27 cellular contexts compared by ENCODE assay signal in the genomic region with DNA sequence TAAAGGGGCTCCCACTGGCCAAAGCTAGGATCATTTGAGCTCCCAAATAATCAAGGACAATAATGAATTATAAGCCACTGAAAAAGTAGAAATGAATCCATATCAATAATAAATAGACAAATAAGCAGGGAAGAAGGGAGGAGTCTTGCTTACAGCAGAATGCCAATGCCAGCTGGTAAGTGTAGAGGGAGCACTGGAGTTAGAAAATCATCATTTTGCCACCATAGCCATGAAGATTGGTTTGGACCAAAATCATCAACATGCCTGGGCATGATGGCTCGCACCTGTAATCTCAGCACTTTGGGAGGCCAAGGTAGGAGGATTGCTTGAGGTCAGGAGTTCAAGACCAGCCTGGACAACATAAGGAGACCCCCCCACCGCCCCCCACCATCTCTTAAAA. TPM values are rescaled to one million over a fixed set of nuclear protein-coding genes. Genes with fewer than 3 reads are reported as not detected.
A peak's percentile ranks its signal among the peaks of the same experiment; 100 is the strongest.
DNase-seq lines count a peak whose midpoint lies in the region; ATAC-seq and TF ChIP-seq lines count a peak whose summit lies in the region.
"Had no signal": no experiment of that assay in that cellular context is flagged by ENCODE, and none has a peak within 500 bp of the region (broad histone marks: within the 10 kb centered on the region; RNA-seq: fewer than 3 reads in every experiment).

No MANE protein-coding gene starts in this region.

- in situ Hi-C loops in Panc1 (cut with HindIII; ENCODE audit: low pct_unique_long_range_greater_than_20kb, low sequenced_read_pairs), result no loop called here

- no peak overlapping the region for H3K4me2 ChIP-seq in HCT116 (ENCODE audit: low read length)
- H3K4me2 ChIP-seq: hepatocyte had no signal

- H3K79me2 ChIP-seq in HCT116 (ENCODE audit: insufficient read depth, low read length), result no peaks in the 10 kb centered on the region
- H3K79me2 ChIP-seq: hepatocyte had no signal

- H2AFZ ChIP-seq in HCT116 (ENCODE audit: low read depth, low read length, poor library complexity, severe bottlenecking), result no peak overlapping the region
- H2AFZ ChIP-seq: hepatocyte had no signal

- CTCF ChIA-PET in HCT116 (lab: Charles Lee) (no interaction called here), Panc1 (lab: Charles Lee) (interaction anchor here (0.7 kb wide), 1 partner anchor 82 kb away, joined by 3 read pairs; no protein-coding TSS in a partner anchor)

- H3K9me2 ChIP-seq in HCT116 (ENCODE audit: insufficient read depth), result no peaks in the 10 kb centered on the region

- peak; percentile 36 for TF ChIP-seq RAD21 in HCT116 (IDR thresholded peaks at IDR 0.05; ENCODE audit: low read depth)

- H3K27me3 ChIP-seq in HCT116 (ENCODE audit: insufficient read depth, low read length), result no peaks in the 10 kb centered on the region
- no peaks in the 10 kb centered on the region for H3K27me3 ChIP-seq in Panc1 (ENCODE audit: control insufficient read depth, insufficient read depth, low read length)
- H3K27me3 ChIP-seq: hepatocyte, spleen had no signal

- H3K4me3 ChIP-seq in HCT116 (replicated peaks in 1 of 2; ENCODE audit: low read depth in 1 of 2, low read length in 2 of 2), result no peak overlapping the region
- no peak overlapping the region for H3K4me3 ChIP-seq in Panc1 (ENCODE audit: low read depth in 2 of 2, low read length in 2 of 2)
- H3K4me3 ChIP-seq in epithelial cell of proximal tubule (ENCODE audit: low read depth, low read length), result no peak overlapping the region
- H3K4me3 ChIP-seq: hepatocyte, spleen had no signal

- no peaks in the 10 kb centered on the region for H3K36me3 ChIP-seq in HCT116 (ENCODE audit: control insufficient read depth in 1 of 2, insufficient read depth in 2 of 2, low read length in 2 of 2)
- H3K36me3 ChIP-seq in Panc1 (ENCODE audit: control insufficient read depth, insufficient read depth, low read length), result no peaks in the 10 kb centered on the region
- H3K36me3 ChIP-seq: spleen had no signal

- DNase-seq in DMS 273 (lab: John Stamatoyannopoulos, UW; ENCODE audit: unreplicated experiment) (peak; percentile 21), DMS 273 treated with DMSO at 0.1 percent for 48 hours (lab: John Stamatoyannopoulos, UW) (no peak), HCT116 (ENCODE audit: low read depth, low spot score) (no peak), Panc1 (ENCODE audit: low read depth, low spot score) (no peak), epithelial cell of proximal tubule (ENCODE audit: low read depth) (no peak), amniotic stem cell (lab: John Stamatoyannopoulos, UW) (no peak), cerebellar cortex (ENCODE audit: low spot score) (no peak)
- no peak for DNase-seq in activated CD4-positive, alpha-beta T cell treated with anti-CD3 and anti-CD28 coated beads for 4 hours
- DNase-seq: activated B cell treated with CpG ODN at 0.5 μM for 24 hours; activated CD4-positive, alpha-beta memory T cell treated with anti-CD3 and anti-CD28 coated beads for 36 hours; activated effector memory CD4-positive, alpha-beta T cell treated with Interleukin-2 at 50 U/mL for 16 hours; activated naive CD8-positive, alpha-beta T cell treated with anti-CD3 and anti-CD28 coated beads, Interleukin-2, amount 50 U/mL, for 24 hours; AML-193; H7; immature natural killer cell; naive thymus-derived CD4-positive, alpha-beta T cell; NCI-H1694 treated with DMSO at 0.1 percent for 48 hours; NCI-H345; occipital lobe; retina; spleen; stimulated activated CD4-positive, alpha-beta T cell treated with anti-CD3 and anti-CD28 coated beads, Interleukin-4, amount 100 ng/mL, for 4 hours; stimulated activated naive CD8-positive, alpha-beta T cell treated with anti-CD3 and anti-CD28 coated beads, Interleukin-15, Interleukin-2, amounts not matched to agents 100 U/mL and 50 U/mL, for 24 hours had no signal

- BruUV-seq in HCT116 (replicated peaks; lab: Mats Ljungman, UMichigan) (no TSS peak), Panc1 (replicated peaks; lab: Mats Ljungman, UMichigan) (no TSS peak)

- POLR2A ChIA-PET in HCT116 (lab: Charles Lee) (no interaction called here), Panc1 (lab: Charles Lee) (interaction anchor here (0.5 kb wide), 1 partner anchor 749 kb away, joined by 13 read pairs; no protein-coding TSS in a partner anchor)

- RAD21 ChIA-PET in HCT116 (lab: Charles Lee; ENCODE audit: low non-redundant PET in 1 of 2, low total read pairs in 2 of 2, uncharacterized antibody in 2 of 2, unreplicated experiment in 2 of 2), result no interaction called here

- peak in 2 of 3 experiments; percentile 6 to 16; a peak in 1 of 6 replicates for TF ChIP-seq CTCF in HCT116 (IDR thresholded peaks at IDR 0.05 in 2 of 3, conservative IDR thresholded peaks at IDR 0.05 in 1 of 3; ENCODE audit: borderline replicate concordance in 1 of 3, insufficient read depth in 1 of 3, low read depth in 2 of 3, low read length in 2 of 3)
- peak; percentile 22; the same call in 1 of the 2 replicates for TF ChIP-seq CTCF in Panc1 (IDR thresholded peaks at IDR 0.05)
- TF ChIP-seq CTCF in epithelial cell of proximal tubule (conservative IDR thresholded peaks at IDR 0.05; ENCODE audit: low read depth, low read length), result peak; percentile 8

- H3K9me3 ChIP-seq in HCT116 (ENCODE audit: control insufficient read depth in 1 of 2, insufficient read depth in 1 of 2, low read depth in 1 of 2, low read length in 2 of 2) (no peaks in the 10 kb centered on the region), Panc1 (ENCODE audit: control insufficient read depth, insufficient read depth, low read depth, low read length) (no peaks in the 10 kb centered on the region)
- H3K9me3 ChIP-seq: spleen had no signal

- H3K4me1 ChIP-seq in HCT116 (ENCODE audit: control insufficient read depth in 1 of 2, insufficient read depth in 2 of 2, low read length in 2 of 2) (peaks cover 4 to 5% of the 10 kb centered on the region in 2 experiments; a peak in 1 of 4 replicates), Panc1 (ENCODE audit: control insufficient read depth, insufficient read depth, low read length) (no peaks in the 10 kb centered on the region)
- H3K4me1 ChIP-seq: spleen had no signal

- no peak for TF ChIP-seq POLR2A in HCT116 (IDR thresholded peaks at IDR 0.05; ENCODE audit: borderline replicate concordance, extremely low read depth, insufficient read depth, insufficient read length)

- intact Hi-C loops in HCT116 (cut with micrococcal nuclease), result loop anchor here (10.0 kb wide), 1 partner anchor 537 kb away; no protein-coding TSS in a partner anchor
- intact Hi-C loops in Panc1 (cut with micrococcal nuclease; ENCODE audit: unreplicated experiment), result no loop called here

- ATAC-seq in HCT116 (no peak), Panc1 (no peak)
- ATAC-seq: activated naive CD8-positive, alpha-beta T cell treated with anti-CD3 and anti-CD28 coated beads, Interleukin-2, amount 50 U/mL, for 24 hours; left lobe of liver; naive thymus-derived CD4-positive, alpha-beta T cell; SK-N-SH treated with all-trans-retinoic acid at 6 μM for 48 hours; stimulated activated naive CD8-positive, alpha-beta T cell treated with anti-CD3 and anti-CD28 coated beads, Interleukin-15, Interleukin-2, amounts not matched to agents 100 U/mL and 50 U/mL, for 24 hours had no signal

- H3K27ac ChIP-seq in HCT116 (ENCODE audit: low read depth, low read length) (no peak overlapping the region), Panc1 (ENCODE audit: low read length) (no peak overlapping the region)
- H3K27ac ChIP-seq: 22Rv1, hepatocyte, spleen had no signal

- no peaks in the 10 kb centered on the region for H4K20me1 ChIP-seq in HCT116 (ENCODE audit: insufficient read depth)

- H3K9ac ChIP-seq in HCT116 (ENCODE audit: low read length), result no peak overlapping the region

TF ChIP-seq in HCT116, 20 proteins besides CTCF, POLR2A, EP300 and RAD21 (continues in another document):
- TF ChIP-seq SIN3A (IDR thresholded peaks at IDR 0.05; ENCODE audit: low read depth) (no peak), ELF1 (IDR thresholded peaks at IDR 0.05; ENCODE audit: borderline replicate concordance, low read depth) (no peak), EZH2 (IDR thresholded peaks at IDR 0.05) (no peak), ZNF274 (IDR thresholded peaks at IDR 0.05; ENCODE audit: low read depth, low read length) (no peak), ZFX (IDR thresholded peaks at IDR 0.05) (no peak), EGR1 (IDR thresholded peaks at IDR 0.05; ENCODE audit: low read depth) (no peak), JUND (IDR thresholded peaks at IDR 0.05) (no peak), MAX (IDR thresholded peaks at IDR 0.05) (no peak), SP1 (IDR thresholded peaks at IDR 0.05; ENCODE audit: low read depth) (no peak), TCF7L2 (IDR thresholded peaks at IDR 0.05; ENCODE audit: borderline replicate concordance, extremely low read depth, insufficient read depth, insufficient read length) (no peak)
- TF ChIP-seq, protein P1, sequence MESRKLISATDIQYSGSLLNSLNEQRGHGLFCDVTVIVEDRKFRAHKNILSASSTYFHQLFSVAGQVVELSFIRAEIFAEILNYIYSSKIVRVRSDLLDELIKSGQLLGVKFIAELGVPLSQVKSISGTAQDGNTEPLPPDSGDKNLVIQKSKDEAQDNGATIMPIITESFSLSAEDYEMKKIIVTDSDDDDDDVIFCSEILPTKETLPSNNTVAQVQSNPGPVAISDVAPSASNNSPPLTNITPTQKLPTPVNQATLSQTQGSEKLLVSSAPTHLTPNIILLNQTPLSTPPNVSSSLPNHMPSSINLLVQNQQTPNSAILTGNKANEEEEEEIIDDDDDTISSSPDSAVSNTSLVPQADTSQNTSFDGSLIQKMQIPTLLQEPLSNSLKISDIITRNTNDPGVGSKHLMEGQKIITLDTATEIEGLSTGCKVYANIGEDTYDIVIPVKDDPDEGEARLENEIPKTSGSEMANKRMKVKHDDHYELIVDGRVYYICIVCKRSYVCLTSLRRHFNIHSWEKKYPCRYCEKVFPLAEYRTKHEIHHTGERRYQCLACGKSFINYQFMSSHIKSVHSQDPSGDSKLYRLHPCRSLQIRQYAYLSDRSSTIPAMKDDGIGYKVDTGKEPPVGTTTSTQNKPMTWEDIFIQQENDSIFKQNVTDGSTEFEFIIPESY (IDR thresholded peaks at IDR 0.05; ENCODE audit: extremely low read depth, insufficient replicate concordance, low read length), result no peak
- TF ChIP-seq, protein P2, sequence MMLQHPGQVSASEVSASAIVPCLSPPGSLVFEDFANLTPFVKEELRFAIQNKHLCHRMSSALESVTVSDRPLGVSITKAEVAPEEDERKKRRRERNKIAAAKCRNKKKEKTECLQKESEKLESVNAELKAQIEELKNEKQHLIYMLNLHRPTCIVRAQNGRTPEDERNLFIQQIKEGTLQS (IDR thresholded peaks at IDR 0.05), result no peak

RNA-seq across cellular contexts. Expression of gene SH3KBP1, which starts 20.4 kb away (rescaled TPM):
- total RNA-seq in HCT116 (2021; ENCODE audit: unreplicated experiment) (51.3 TPM), Panc1 (2021; ENCODE audit: unreplicated experiment) (34.6 TPM), epithelial cell of proximal tubule (11.9 and 13.8 TPM in 2 replicates)
- polyA plus RNA-seq in HCT116 (2012), result 58.8 and 61.3 TPM in 2 replicates
- polyA plus RNA-seq in Panc1 (2012; ENCODE audit: insufficient read length), result 32.0 TPM
